In the genomic region with DNA sequence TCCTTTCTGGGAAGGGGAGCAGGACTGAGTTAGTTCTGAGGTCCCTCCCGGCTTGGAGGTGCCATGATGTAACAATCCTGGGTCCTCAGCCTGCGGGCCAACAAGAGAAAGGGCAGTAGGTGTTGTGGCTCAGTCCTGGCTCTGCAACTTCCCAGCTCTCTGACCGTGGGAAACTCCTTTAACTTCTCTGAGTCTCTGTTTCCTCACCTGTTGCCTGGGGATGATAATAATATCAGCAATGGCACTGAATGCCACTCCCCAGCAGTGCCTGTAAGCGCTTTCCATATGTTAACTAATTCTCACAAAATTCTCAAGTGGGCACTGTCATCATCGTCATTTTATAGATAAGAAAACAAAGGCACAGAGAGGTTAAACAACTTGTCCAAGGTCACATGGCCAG, we compare ENCODE assay signal across 14 cellular contexts. TPM values are rescaled to one million over a fixed set of nuclear protein-coding genes. Genes with fewer than 3 reads are reported as not detected.
A peak's percentile ranks its signal among the peaks of the same experiment; 100 is the strongest.
DNase-seq lines count a peak whose midpoint lies in the region; ATAC-seq, FAIRE-seq and TF ChIP-seq lines count a peak whose summit lies in the region.
"Had no signal": no experiment of that assay in that cellular context is flagged by ENCODE, and none has a peak within 500 bp of the region (broad histone marks: within the 10 kb centered on the region; RNA-seq: fewer than 3 reads in every experiment).

No MANE protein-coding gene starts in this region.

- dilution Hi-C loops in endothelial cell of umbilical vein (cut with MboI; ENCODE audit: extremely low pct_ligation_motif_present, low sequenced_read_pairs), result no loop called here

- BruUV-seq in endothelial cell of umbilical vein (replicated peaks; lab: Mats Ljungman, UMichigan), result no TSS peak

- H3K9me1 ChIP-seq in endothelial cell of umbilical vein (replicated peaks; ENCODE audit: control insufficient read depth, extremely low read depth, insufficient read depth, low read length), result no peaks in the 10 kb centered on the region

- FAIRE-seq in RCC 7860 (lab: Jason Lieb, UNC), result no peak
- no peak for FAIRE-seq in endothelial cell of umbilical vein (lab: Jason Lieb, UNC)
- FAIRE-seq: K562 had no signal

- H3K9me3 ChIP-seq in endothelial cell of umbilical vein (replicated peaks; ENCODE audit: control insufficient read depth, insufficient read depth, low read length), result no peaks in the 10 kb centered on the region
- H3K9me3 ChIP-seq: BLaER1 treated with 17β-estradiol and CSF1 and Interleukin-3, amounts not matched to agents 10 nM and 100 nM; MG63 had no signal

- no peaks in the 10 kb centered on the region for H3K79me2 ChIP-seq in endothelial cell of umbilical vein (ENCODE audit: control insufficient read depth, insufficient read depth, low read length)

- CTCF ChIA-PET in endothelial cell of umbilical vein (lab: Charles Lee), result interaction anchor here (2.1 to 2.5 kb wide), 2 partner anchors 11 to 126 kb away, joined by 8 to 10 read pairs; no protein-coding TSS in a partner anchor

- peak overlapping the region; percentile 36 for H3K27ac Mint-ChIP-seq in HFFc6
- peak overlapping the region; percentile 74 for H3K27ac Mint-ChIP-seq in stimulated activated effector memory CD8-positive, alpha-beta T cell treated with anti-CD3 and anti-CD28 coated beads, Interleukin-12 subunit alpha, Interleukin-12 subunit beta, amount 100 ng/mL, for 72 hours
- H3K27ac Mint-ChIP-seq: H9 had no signal

- POLR2A ChIA-PET in endothelial cell of umbilical vein (lab: Charles Lee), result no interaction called here

- no peak overlapping the region for H3K4me3 Mint-ChIP-seq in HFFc6
- no peak overlapping the region for H3K4me3 Mint-ChIP-seq in stimulated activated effector memory CD8-positive, alpha-beta T cell treated with anti-CD3 and anti-CD28 coated beads, Interleukin-12 subunit alpha, Interleukin-12 subunit beta, amount 100 ng/mL, for 72 hours
- H3K4me3 Mint-ChIP-seq: H9 had no signal

- intact Hi-C loops in endothelial cell of umbilical vein (cut with micrococcal nuclease), result loop anchor here (2.0 kb wide), 1 partner anchor 24 kb away; no protein-coding TSS in a partner anchor

- no peak for TF ChIP-seq POLR2A in endothelial cell of umbilical vein (IDR thresholded peaks at IDR 0.05; ENCODE audit: low read depth, low read length)

- no peak overlapping the region for H3K9ac ChIP-seq in endothelial cell of umbilical vein (replicated peaks; ENCODE audit: extremely low read depth, insufficient read depth, low read length)
- H3K9ac ChIP-seq: BLaER1 treated with 17β-estradiol and CSF1 and Interleukin-3, amounts not matched to agents 10 nM and 100 nM had no signal

- no peak overlapping the region for H3K4me2 ChIP-seq in endothelial cell of umbilical vein (ENCODE audit: insufficient read depth, low read length)

- DNase-seq in HFFc6 (no peak), RCC 7860 (ENCODE audit: low spot score) (peak; percentile 14), endothelial cell of umbilical vein (ENCODE audit: low read depth, low spot score) (no peak), SIG-M5 (lab: John Stamatoyannopoulos, UW) (no peak), NCI-H1105 treated with DMSO at 0.1 percent for 48 hours (lab: John Stamatoyannopoulos, UW) (no peak)
- no peak for DNase-seq in stimulated activated effector memory CD8-positive, alpha-beta T cell treated with anti-CD3 and anti-CD28 coated beads, Interleukin-12 subunit alpha, Interleukin-12 subunit beta, amount 100 ng/mL, for 72 hours (ENCODE audit: low spot score in 2 of 2)
- DNase-seq: H9, NCI-H1092 treated with DMSO at 0.1 percent for 48 hours, NCI-H1694 treated with DMSO at 0.1 percent for 48 hours, SHP77 treated with DMSO at 0.1 percent for 48 hours had no signal

- H3K4me1 Mint-ChIP-seq in HFFc6 (ENCODE audit: low read depth), result peaks cover 31% of the 10 kb centered on the region
- H3K4me1 Mint-ChIP-seq in stimulated activated effector memory CD8-positive, alpha-beta T cell treated with anti-CD3 and anti-CD28 coated beads, Interleukin-12 subunit alpha, Interleukin-12 subunit beta, amount 100 ng/mL, for 72 hours, result no peaks in the 10 kb centered on the region

- H3K4me3 ChIP-seq in endothelial cell of umbilical vein (replicated peaks in 1 of 3; ENCODE audit: insufficient read depth in 1 of 3, low read depth in 1 of 3, low read length in 3 of 3), result no peak overlapping the region
- H3K4me3 ChIP-seq: BLaER1 treated with 17β-estradiol and CSF1 and Interleukin-3, amounts not matched to agents 10 nM and 100 nM; K562; MG63 had no signal

- peaks cover 15% of the 10 kb centered on the region for H3K4me1 ChIP-seq in endothelial cell of umbilical vein (ENCODE audit: control insufficient read depth, extremely low read depth, insufficient read depth, low read length)

- no peak overlapping the region for H2AFZ ChIP-seq in endothelial cell of umbilical vein (ENCODE audit: low read depth, low read length)

- no peaks in the 10 kb centered on the region for H3K36me3 ChIP-seq in endothelial cell of umbilical vein (ENCODE audit: control insufficient read depth in 2 of 2, extremely low read depth in 1 of 2, insufficient read depth in 2 of 2, low read length in 2 of 2)
- H3K36me3 ChIP-seq: BLaER1 treated with 17β-estradiol and CSF1 and Interleukin-3, amounts not matched to agents 10 nM and 100 nM; MG63 had no signal

- no peaks in the 10 kb centered on the region for H3K9me3 Mint-ChIP-seq in HFFc6
- H3K9me3 Mint-ChIP-seq in stimulated activated effector memory CD8-positive, alpha-beta T cell treated with anti-CD3 and anti-CD28 coated beads, Interleukin-12 subunit alpha, Interleukin-12 subunit beta, amount 100 ng/mL, for 72 hours, result no peaks in the 10 kb centered on the region
- H3K9me3 Mint-ChIP-seq: H9 had no signal

- H4K20me1 ChIP-seq in endothelial cell of umbilical vein (replicated peaks; ENCODE audit: control insufficient read depth, extremely low read depth, insufficient read depth, low read length), result no peaks in the 10 kb centered on the region
- H4K20me1 ChIP-seq: BLaER1 treated with 17β-estradiol and CSF1 and Interleukin-3, amounts not matched to agents 10 nM and 100 nM had no signal

- peak overlapping the region; percentile 12 for H3K27ac ChIP-seq in endothelial cell of umbilical vein (ENCODE audit: insufficient read depth, low read depth, low read length)
- H3K27ac ChIP-seq: BLaER1 treated with 17β-estradiol and CSF1 and Interleukin-3, amounts not matched to agents 10 nM and 100 nM had no signal

- peaks cover 4% of the 10 kb centered on the region for H3K27me3 Mint-ChIP-seq in HFFc6 (ENCODE audit: insufficient read depth)

- H3K36me3 Mint-ChIP-seq in HFFc6 (ENCODE audit: low read depth), result no peaks in the 10 kb centered on the region
- no peaks in the 10 kb centered on the region for H3K36me3 Mint-ChIP-seq in stimulated activated effector memory CD8-positive, alpha-beta T cell treated with anti-CD3 and anti-CD28 coated beads, Interleukin-12 subunit alpha, Interleukin-12 subunit beta, amount 100 ng/mL, for 72 hours

- ATAC-seq in stimulated activated effector memory CD8-positive, alpha-beta T cell treated with anti-CD3 and anti-CD28 coated beads, Interleukin-12 subunit alpha, Interleukin-12 subunit beta, amount 100 ng/mL, for 72 hours, result no peak
- ATAC-seq in GM19397 (IDR thresholded peaks at IDR 0.05; ENCODE audit: unreplicated experiment), result no peak
- ATAC-seq: K562 had no signal

- no peak for TF ChIP-seq CTCF in HFFc6 (IDR thresholded peaks at IDR 0.05)
- TF ChIP-seq CTCF in endothelial cell of umbilical vein (IDR thresholded peaks at IDR 0.05; ENCODE audit: extremely low read depth in 1 of 2, insufficient read depth in 1 of 2, low read depth in 1 of 2, low read length in 2 of 2), result no peak

- H3K27me3 ChIP-seq in endothelial cell of umbilical vein (ENCODE audit: control insufficient read depth in 2 of 2, insufficient read depth in 2 of 2, low read length in 2 of 2), result no peaks in the 10 kb centered on the region
- H3K27me3 ChIP-seq: BLaER1 treated with 17β-estradiol and CSF1 and Interleukin-3, amounts not matched to agents 10 nM and 100 nM; MG63 had no signal

TF ChIP-seq in endothelial cell of umbilical vein, 7 proteins besides CTCF, POLR2A, EP300 and RAD21 (continues in another document):
- TF ChIP-seq POLR2AphosphoS5 (IDR thresholded peaks at IDR 0.05; ENCODE audit: insufficient read depth, low read depth, low read length), result no peak

RNA-seq across cellular contexts. Expression of gene PADI3, which starts 2.3 kb away (rescaled TPM):
- under 1 TPM in 4 of 6 experiments, not detected in 2; 0.05 to 0.14 (median 0.07) TPM for total RNA-seq in HFFc6 (2021; fragmentation: NEBNext Ultra II Directional; extraction: Animal tissue kit (Norgen Biotek cat#: 25700))
- total RNA-seq in endothelial cell of umbilical vein, result not detected in 2 replicates
- not detected in 2 replicates for polyA plus RNA-seq in endothelial cell of umbilical vein
- not detected in 2 replicates for polyA plus RNA-seq in endothelial cell of umbilical vein (2011; cell fraction: cytosol; rRNA removed)
- not detected in 2 replicates for polyA plus RNA-seq in endothelial cell of umbilical vein (2011; cell fraction: nucleus; rRNA removed)
- not detected in 2 replicates for polyA plus RNA-seq in endothelial cell of umbilical vein (2012)
- not detected in 2 replicates for polyA minus RNA-seq in endothelial cell of umbilical vein
- polyA minus RNA-seq in endothelial cell of umbilical vein (2011; cell fraction: cytosol; rRNA and poly(A)+ RNA removed), result not detected
- polyA minus RNA-seq in endothelial cell of umbilical vein (2011; cell fraction: nucleus; rRNA and poly(A)+ RNA removed), result not detected in 2 replicates
- total RNA-seq: K562 had no signal
- polyA plus RNA-seq: K562 had no signal

RNA-seq across cellular contexts. Expression of gene PADI1, which starts 46.3 kb away (rescaled TPM):
- total RNA-seq in HFFc6 (2021; fragmentation: NEBNext Ultra II Directional; extraction: Animal tissue kit (Norgen Biotek cat#: 25700)), result under 1 TPM in 5 of 6 experiments, not detected in 1; 0.11 to 0.95 (median 0.22) TPM
- not detected in 2 replicates for total RNA-seq in endothelial cell of umbilical vein
- polyA plus RNA-seq in endothelial cell of umbilical vein, result 0.01 and 0.03 TPM in 2 replicates
- polyA plus RNA-seq in endothelial cell of umbilical vein (2011; cell fraction: cytosol; rRNA removed), result 0.01 and 0.03 TPM in 2 replicates
- 0.22 and 0.32 TPM in 2 replicates for polyA plus RNA-seq in endothelial cell of umbilical vein (2011; cell fraction: nucleus; rRNA removed)
- not detected in 2 replicates for polyA plus RNA-seq in endothelial cell of umbilical vein (2012)
- polyA minus RNA-seq in endothelial cell of umbilical vein, result 0.07 TPM in 1 of 2 replicates, not detected in the other
- polyA minus RNA-seq in endothelial cell of umbilical vein (2011; cell fraction: cytosol; rRNA and poly(A)+ RNA removed), result not detected
- polyA minus RNA-seq in endothelial cell of umbilical vein (2011; cell fraction: nucleus; rRNA and poly(A)+ RNA removed), result 0.82 TPM in 1 of 2 replicates, not detected in the other
- total RNA-seq: K562 had no signal
- polyA plus RNA-seq: K562 had no signal

RNA-seq across cellular contexts. Expression of gene PADI4, which starts 56.8 kb away (rescaled TPM):
- not detected for total RNA-seq in HFFc6 (2021; fragmentation: NEBNext Ultra II Directional; extraction: Animal tissue kit (Norgen Biotek cat#: 25700))
- not detected in 2 replicates for total RNA-seq in endothelial cell of umbilical vein
- not detected in 2 replicates for polyA plus RNA-seq in endothelial cell of umbilical vein
- polyA plus RNA-seq in endothelial cell of umbilical vein (2011; cell fraction: cytosol; rRNA removed), result not detected in 2 replicates
- polyA plus RNA-seq in endothelial cell of umbilical vein (2011; cell fraction: nucleus; rRNA removed), result not detected in 2 replicates
- not detected in 2 replicates for polyA plus RNA-seq in endothelial cell of umbilical vein (2012)
- polyA minus RNA-seq in endothelial cell of umbilical vein, result not detected in 2 replicates
- not detected for polyA minus RNA-seq in endothelial cell of umbilical vein (2011; cell fraction: cytosol; rRNA and poly(A)+ RNA removed)
- polyA minus RNA-seq in endothelial cell of umbilical vein (2011; cell fraction: nucleus; rRNA and poly(A)+ RNA removed), result not detected in 2 replicates
